21 cellular contexts compared by ENCODE assay signal in genomic region chr7:122339145-122339904, GRCh38. TPM values are rescaled to one million over a fixed set of nuclear protein-coding genes. Genes with fewer than 3 reads are reported as not detected.
"Had no signal": no experiment of that assay in that cellular context is flagged by ENCODE, and none has a peak within 500 bp of the region (broad histone marks: within the 10 kb centered on the region; RNA-seq: fewer than 3 reads in every experiment).

No MANE protein-coding gene starts in this region.

- DNase-seq: MG63, NCI-H1092 treated with DMSO at 0.1 percent for 48 hours, NCI-H1436, NCI-H187, NCI-H2029, NCI-H2081 treated with DMSO at 0.1 percent for 48 hours, NCI-H2171, NCI-H226, NCI-H446, NCI-H510A, NCI-H524 treated with DMSO at 0.1 percent for 48 hours, NCI-H69, NCI-H774, SHP77, SK-N-SH, SW 1271, T-cell had no signal

- H3K9ac ChIP-seq: SK-N-SH had no signal

- H3K27me3 ChIP-seq: MG63 had no signal

- H3K4me2 ChIP-seq: SK-N-SH had no signal

- H3K27ac ChIP-seq: RWPE1 had no signal

- H3K4me3 ChIP-seq: K562, MG63 had no signal

- H3K9me3 ChIP-seq: MG63, SK-N-SH had no signal

- H3K36me3 ChIP-seq: MG63 had no signal

- ATAC-seq: K562, T-cell had no signal

RNA-seq across cellular contexts. Expression of gene FEZF1, which starts 34.8 kb away (rescaled TPM):
- total RNA-seq: HT1080, K562, T-cell had no signal
- polyA plus RNA-seq: IgD-negative memory B cell, K562, SK-N-SH had no signal
